ENCODE assay signal across 9 cellular contexts in genomic region chr11:46290598-46291309, GRCh38. TPM values are rescaled to one million over a fixed set of nuclear protein-coding genes. Genes with fewer than 3 reads are reported as not detected.
DNase-seq lines count a peak whose midpoint lies in the region; ATAC-seq and TF ChIP-seq lines count a peak whose summit lies in the region.
"Had no signal": no experiment of that assay in that cellular context is flagged by ENCODE, and none has a peak within 500 bp of the region (broad histone marks: within the 10 kb centered on the region; RNA-seq: fewer than 3 reads in every experiment).

No MANE protein-coding gene starts in this region.

- DNase-seq in BE2C (peak; percentile 67), NB4 (ENCODE audit: low read depth) (peak; percentile 40), endothelial cell (ENCODE audit: low spot score) (peak; percentile 34), neural crest cell (ENCODE audit: low read depth, low spot score) (no peak), MM.1S (no peak)
- DNase-seq in activated CD8-positive, alpha-beta memory T cell treated with anti-CD3 and anti-CD28 coated beads, Interleukin-2, amount 50 U/mL, for 4 hours, result no peak
- DNase-seq in stimulated activated CD4-positive, alpha-beta T cell treated with anti-CD3 and anti-CD28 coated beads, Interleukin-4, amount 100 ng/mL, for 4 hours, result no peak
- DNase-seq: NCI-H774 had no signal

- H4K20me1 ChIP-seq in MM.1S (ENCODE audit: insufficient read depth, low read length), result no peaks in the 10 kb centered on the region

- H3F3A ChIP-seq in MM.1S (ENCODE audit: insufficient read depth, low read length), result no peaks in the 10 kb centered on the region

- H2AFZ ChIP-seq in MM.1S (ENCODE audit: low read length), result no peak overlapping the region

- H3K36me3 Mint-ChIP-seq in endothelial cell (ENCODE audit: low read depth, unreplicated experiment) (peaks cover 4% of the 10 kb centered on the region), neural crest cell (ENCODE audit: low read depth) (no peaks in the 10 kb centered on the region)

- no peak for TF ChIP-seq POLR2A in NB4 (IDR thresholded peaks at IDR 0.05; ENCODE audit: extremely low read depth, insufficient read length)

- H3K9ac ChIP-seq in MM.1S (ENCODE audit: low read length), result no peak overlapping the region

- H3K36me3 ChIP-seq in BE2C, result no peaks in the 10 kb centered on the region
- no peaks in the 10 kb centered on the region for H3K36me3 ChIP-seq in MM.1S (replicated peaks; ENCODE audit: insufficient read depth, low read length)

- H3K9me3 ChIP-seq in BE2C (no peaks in the 10 kb centered on the region), MM.1S (replicated peaks; ENCODE audit: insufficient read depth, low read length) (no peaks in the 10 kb centered on the region)

- H3K4me1 ChIP-seq in BE2C (no peaks in the 10 kb centered on the region), MM.1S (ENCODE audit: low read length) (no peaks in the 10 kb centered on the region)

- H3K79me2 ChIP-seq in MM.1S (ENCODE audit: low read length), result no peaks in the 10 kb centered on the region

- H3K27ac ChIP-seq in MM.1S (ENCODE audit: low read length), result no peak overlapping the region

- H3K9me3 Mint-ChIP-seq in endothelial cell (ENCODE audit: unreplicated experiment), result no peaks in the 10 kb centered on the region
- no peaks in the 10 kb centered on the region for H3K9me3 Mint-ChIP-seq in neural crest cell

- H3K9me2 ChIP-seq in MM.1S (replicated peaks; ENCODE audit: insufficient read depth, low read length), result no peaks in the 10 kb centered on the region

- H3K4me3 Mint-ChIP-seq in endothelial cell (ENCODE audit: unreplicated experiment) (no peak overlapping the region), neural crest cell (no peak overlapping the region)

- H3K4me2 ChIP-seq in MM.1S (ENCODE audit: low read depth, low read length), result no peak overlapping the region

- H3K27me3 Mint-ChIP-seq in endothelial cell (ENCODE audit: unreplicated experiment) (peaks cover 2% of the 10 kb centered on the region), neural crest cell (ENCODE audit: low read depth) (peaks cover 12% of the 10 kb centered on the region)

- H3K27ac Mint-ChIP-seq in endothelial cell (ENCODE audit: unreplicated experiment) (no peak overlapping the region), neural crest cell (ENCODE audit: unreplicated experiment) (peak overlapping the region; percentile 87)

- TF ChIP-seq CTCF in BE2C (IDR thresholded peaks at IDR 0.05; ENCODE audit: low read depth, low read length), result no peak
- no peak for TF ChIP-seq CTCF in NB4 (IDR thresholded peaks at IDR 0.05; ENCODE audit: low read depth, low read length)
- no peak for TF ChIP-seq CTCF in endothelial cell (IDR thresholded peaks at IDR 0.05; ENCODE audit: unreplicated experiment)
- TF ChIP-seq CTCF in neural crest cell (conservative IDR thresholded peaks at IDR 0.05), result no peak
- no peak for TF ChIP-seq CTCF in MM.1S (IDR thresholded peaks at IDR 0.05; ENCODE audit: low read length)

- no peak for ATAC-seq in HG03469 (IDR thresholded peaks at IDR 0.05; ENCODE audit: unreplicated experiment)

- H3K4me3 ChIP-seq in BE2C (ENCODE audit: low read depth, low read length) (no peak overlapping the region), NB4 (ENCODE audit: low read depth, low read length) (no peak overlapping the region), MM.1S (ENCODE audit: low read length) (no peak overlapping the region)

- peaks cover 4% of the 10 kb centered on the region for H3K4me1 Mint-ChIP-seq in endothelial cell (ENCODE audit: unreplicated experiment)
- H3K4me1 Mint-ChIP-seq in neural crest cell, result peaks cover 7% of the 10 kb centered on the region

- H3K27me3 ChIP-seq in BE2C, result no peaks in the 10 kb centered on the region
- H3K27me3 ChIP-seq in MM.1S (replicated peaks; ENCODE audit: insufficient read depth, low read length), result peaks cover 36% of the 10 kb centered on the region

RNA-seq across cellular contexts. Expression of gene CREB3L1, which starts 13.3 kb away (rescaled TPM):
- polyA plus RNA-seq in BE2C (2012; ENCODE audit: insufficient read depth, insufficient read length, low read depth), result 0.42 TPM
- total RNA-seq in endothelial cell (ENCODE audit: unreplicated experiment) (21.6 TPM), neural crest cell (0.71 and 0.75 TPM in 2 replicates)

RNA-seq across cellular contexts. Expression of gene DGKZ, which starts 56.5 kb away (rescaled TPM):
- 74.7 TPM for polyA plus RNA-seq in BE2C (2012; ENCODE audit: insufficient read depth, insufficient read length, low read depth)
- total RNA-seq in endothelial cell (ENCODE audit: unreplicated experiment), result 127 TPM
- 54.4 and 60.1 TPM in 2 replicates for total RNA-seq in neural crest cell

Comparison
In these comparisons a context has a peak if more than half of its experiments do, and no peak if none do; other contexts are left out.
1. DNase-seq: peak in BE2C (single experiment), NB4 (single experiment) and endothelial cell (single experiment); none in neural crest cell (single experiment), activated CD8-positive, alpha-beta memory T cell treated with anti-CD3 and anti-CD28 coated beads, Interleukin-2, amount 50 U/mL, for 4 hours (single experiment), stimulated activated CD4-positive, alpha-beta T cell treated with anti-CD3 and anti-CD28 coated beads, Interleukin-4, amount 100 ng/mL, for 4 hours (0 of 2) and MM.1S (single experiment).
2. RNA of gene CREB3L1, which starts 13.3 kb away (total RNA-seq): 21.6 TPM in endothelial cell (single experiment); 0.71 to 0.75 TPM in neural crest cell; every median in the first group is over 10 times any median in the second.